Comparison of ENCODE assay signal across 1 cellular context in genomic region chr12:94942663-94943062, GRCh38.
TF ChIP-seq lines count a peak whose summit lies in the region.

No MANE protein-coding gene starts in this region.

TF ChIP-seq in HepG2, 621 proteins besides CTCF, POLR2A, EP300 and RAD21 (continued from another document):
- TF ChIP-seq ZNF639 (CRISPR knock-in tag; conservative IDR thresholded peaks at IDR 0.05): no peak
- no peak for TF ChIP-seq ZNF598 (CRISPR knock-in tag; IDR thresholded peaks at IDR 0.05; ENCODE audit: borderline replicate concordance)
- TF ChIP-seq JUN (CRISPR knock-in tag; IDR thresholded peaks at IDR 0.05): no peak
- TF ChIP-seq NFIB (CRISPR knock-in tag; IDR thresholded peaks at IDR 0.05; ENCODE audit: borderline replicate concordance): no peak
- TF ChIP-seq CERS6 (CRISPR knock-in tag; IDR thresholded peaks at IDR 0.05): no peak
- TF ChIP-seq RXRB (CRISPR knock-in tag; IDR thresholded peaks at IDR 0.05; ENCODE audit: borderline replicate concordance): no peak
- no peak for TF ChIP-seq ZNF878 (CRISPR knock-in tag; IDR thresholded peaks at IDR 0.05)
- no peak for TF ChIP-seq ZNF383 (CRISPR knock-in tag; IDR thresholded peaks at IDR 0.05; ENCODE audit: borderline replicate concordance)
- no peak for TF ChIP-seq ZNF740 (CRISPR knock-in tag; IDR thresholded peaks at IDR 0.05)
- TF ChIP-seq PPARG (CRISPR knock-in tag; conservative IDR thresholded peaks at IDR 0.05): no peak
